In the genomic region with DNA sequence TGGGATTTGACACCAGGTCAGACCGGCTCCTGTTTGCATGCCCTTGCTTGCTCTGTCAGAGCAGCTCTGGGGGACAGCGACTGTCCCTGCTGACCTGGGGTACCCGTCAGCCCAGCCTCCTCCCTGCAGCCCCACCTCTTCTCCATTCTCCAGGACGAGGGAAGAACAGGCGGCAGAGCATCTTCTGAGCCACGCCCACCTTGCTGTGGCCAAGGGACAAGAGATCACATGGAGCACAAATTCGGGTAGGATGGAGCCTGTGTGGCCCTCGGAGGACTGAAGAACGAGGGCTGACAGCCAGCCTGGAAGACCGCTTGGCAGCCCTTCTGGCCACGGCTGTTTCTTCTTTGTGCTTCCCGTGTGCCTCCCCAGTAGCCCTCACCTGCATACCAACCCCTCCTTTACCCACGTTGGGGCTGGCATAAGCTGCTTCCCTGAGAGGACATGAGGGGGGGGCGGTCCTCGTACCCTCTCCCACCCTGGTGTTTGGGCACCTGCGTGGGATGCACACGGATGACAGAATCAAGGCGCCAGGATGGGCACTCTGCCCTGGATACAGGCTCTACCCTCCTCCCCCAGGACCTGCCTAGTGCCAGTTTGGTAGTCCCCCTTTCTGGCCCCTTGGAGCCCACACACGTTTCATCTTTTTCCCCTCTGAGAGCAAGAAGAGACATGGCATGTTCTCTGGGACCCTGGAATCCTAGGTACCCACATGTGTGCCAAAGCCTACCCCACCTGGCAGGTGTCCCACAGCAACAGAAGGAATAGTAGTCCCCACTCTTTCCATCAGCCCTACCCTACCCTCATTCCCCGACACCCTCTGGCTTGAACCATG, we compare ENCODE assay signal across 1 cellular context.
A peak's percentile ranks its signal among the peaks of the same experiment; 100 is the strongest.
TF ChIP-seq lines count a peak whose summit lies in the region.

No MANE protein-coding gene starts in this region.

TF ChIP-seq in K562, 482 proteins besides CTCF, POLR2A, EP300 and RAD21 (continued from another document):
- TF ChIP-seq, protein P1, sequence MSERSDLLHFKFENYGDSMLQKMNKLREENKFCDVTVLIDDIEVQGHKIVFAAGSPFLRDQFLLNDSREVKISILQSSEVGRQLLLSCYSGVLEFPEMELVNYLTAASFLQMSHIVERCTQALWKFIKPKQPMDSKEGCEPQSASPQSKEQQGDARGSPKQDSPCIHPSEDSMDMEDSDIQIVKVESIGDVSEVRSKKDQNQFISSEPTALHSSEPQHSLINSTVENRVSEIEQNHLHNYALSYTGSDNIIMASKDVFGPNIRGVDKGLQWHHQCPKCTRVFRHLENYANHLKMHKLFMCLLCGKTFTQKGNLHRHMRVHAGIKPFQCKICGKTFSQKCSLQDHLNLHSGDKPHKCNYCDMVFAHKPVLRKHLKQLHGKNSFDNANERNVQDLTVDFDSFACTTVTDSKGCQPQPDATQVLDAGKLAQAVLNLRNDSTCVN (CRISPR knock-in tag; IDR thresholded peaks at IDR 0.05), result no peak
- TF ChIP-seq DMBX1 (CRISPR knock-in tag; IDR thresholded peaks at IDR 0.05; ENCODE audit: borderline replicate concordance), result no peak
- no peak for TF ChIP-seq LEF1 (IDR thresholded peaks at IDR 0.05)
- no peak for TF ChIP-seq ZNF274 (IDR thresholded peaks at IDR 0.05; ENCODE audit: borderline replicate concordance, low read depth, low read length)
- no peak for TF ChIP-seq YBX1 (IDR thresholded peaks at IDR 0.05)
- TF ChIP-seq MTA3 (IDR thresholded peaks at IDR 0.05; ENCODE audit: borderline replicate concordance), result no peak
- no peak for TF ChIP-seq IFI16 (CRISPR knock-in tag; IDR thresholded peaks at IDR 0.05)
- no peak for TF ChIP-seq ZNF445 (CRISPR knock-in tag; IDR thresholded peaks at IDR 0.05; ENCODE audit: low read depth)
- TF ChIP-seq, protein P2, sequence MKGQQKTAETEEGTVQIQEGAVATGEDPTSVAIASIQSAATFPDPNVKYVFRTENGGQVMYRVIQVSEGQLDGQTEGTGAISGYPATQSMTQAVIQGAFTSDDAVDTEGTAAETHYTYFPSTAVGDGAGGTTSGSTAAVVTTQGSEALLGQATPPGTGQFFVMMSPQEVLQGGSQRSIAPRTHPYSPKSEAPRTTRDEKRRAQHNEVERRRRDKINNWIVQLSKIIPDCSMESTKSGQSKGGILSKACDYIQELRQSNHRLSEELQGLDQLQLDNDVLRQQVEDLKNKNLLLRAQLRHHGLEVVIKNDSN (CRISPR knock-in tag; IDR thresholded peaks at IDR 0.05), result peak; percentile 46
- TF ChIP-seq ZNF197 (CRISPR knock-in tag; IDR thresholded peaks at IDR 0.05; ENCODE audit: low read depth), result no peak
- no peak for TF ChIP-seq U2AF1 (optimal IDR thresholded peaks at IDR 0.05; ENCODE audit: low read depth, low read length)
- no peak for TF ChIP-seq E2F3 (CRISPR knock-in tag; IDR thresholded peaks at IDR 0.05)
- peak; percentile 31; the same call in 1 of the 2 replicates for TF ChIP-seq KLF13 (tag; IDR thresholded peaks at IDR 0.05; ENCODE audit: borderline replicate concordance, low read depth)
- peak; percentile 48; the same call in 1 of the 2 replicates for TF ChIP-seq CTBP1 (IDR thresholded peaks at IDR 0.05; ENCODE audit: borderline replicate concordance)
- TF ChIP-seq, protein P3, sequence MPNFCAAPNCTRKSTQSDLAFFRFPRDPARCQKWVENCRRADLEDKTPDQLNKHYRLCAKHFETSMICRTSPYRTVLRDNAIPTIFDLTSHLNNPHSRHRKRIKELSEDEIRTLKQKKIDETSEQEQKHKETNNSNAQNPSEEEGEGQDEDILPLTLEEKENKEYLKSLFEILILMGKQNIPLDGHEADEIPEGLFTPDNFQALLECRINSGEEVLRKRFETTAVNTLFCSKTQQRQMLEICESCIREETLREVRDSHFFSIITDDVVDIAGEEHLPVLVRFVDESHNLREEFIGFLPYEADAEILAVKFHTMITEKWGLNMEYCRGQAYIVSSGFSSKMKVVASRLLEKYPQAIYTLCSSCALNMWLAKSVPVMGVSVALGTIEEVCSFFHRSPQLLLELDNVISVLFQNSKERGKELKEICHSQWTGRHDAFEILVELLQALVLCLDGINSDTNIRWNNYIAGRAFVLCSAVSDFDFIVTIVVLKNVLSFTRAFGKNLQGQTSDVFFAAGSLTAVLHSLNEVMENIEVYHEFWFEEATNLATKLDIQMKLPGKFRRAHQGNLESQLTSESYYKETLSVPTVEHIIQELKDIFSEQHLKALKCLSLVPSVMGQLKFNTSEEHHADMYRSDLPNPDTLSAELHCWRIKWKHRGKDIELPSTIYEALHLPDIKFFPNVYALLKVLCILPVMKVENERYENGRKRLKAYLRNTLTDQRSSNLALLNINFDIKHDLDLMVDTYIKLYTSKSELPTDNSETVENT (CRISPR knock-in tag; IDR thresholded peaks at IDR 0.05), result no peak
- TF ChIP-seq, protein P4, sequence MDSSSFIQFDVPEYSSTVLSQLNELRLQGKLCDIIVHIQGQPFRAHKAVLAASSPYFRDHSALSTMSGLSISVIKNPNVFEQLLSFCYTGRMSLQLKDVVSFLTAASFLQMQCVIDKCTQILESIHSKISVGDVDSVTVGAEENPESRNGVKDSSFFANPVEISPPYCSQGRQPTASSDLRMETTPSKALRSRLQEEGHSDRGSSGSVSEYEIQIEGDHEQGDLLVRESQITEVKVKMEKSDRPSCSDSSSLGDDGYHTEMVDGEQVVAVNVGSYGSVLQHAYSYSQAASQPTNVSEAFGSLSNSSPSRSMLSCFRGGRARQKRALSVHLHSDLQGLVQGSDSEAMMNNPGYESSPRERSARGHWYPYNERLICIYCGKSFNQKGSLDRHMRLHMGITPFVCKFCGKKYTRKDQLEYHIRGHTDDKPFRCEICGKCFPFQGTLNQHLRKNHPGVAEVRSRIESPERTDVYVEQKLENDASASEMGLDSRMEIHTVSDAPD (CRISPR knock-in tag; IDR thresholded peaks at IDR 0.05), result no peak
- TF ChIP-seq PHF21A (IDR thresholded peaks at IDR 0.05; ENCODE audit: borderline replicate concordance, low read depth), result no peak
- 0 out of 4 replicates have a peak, but pooled peaks of 1 of the 2 experiments have one; percentile 5 for TF ChIP-seq RCOR1 (IDR thresholded peaks at IDR 0.05; ENCODE audit: borderline replicate concordance in 1 of 2, low read depth in 2 of 2, low read length in 2 of 2)
- no peak for TF ChIP-seq FOXA3 (CRISPR knock-in tag; conservative IDR thresholded peaks at IDR 0.05 in 1 of 2, IDR thresholded peaks at IDR 0.05 in 1 of 2)
